In the genomic region with DNA sequence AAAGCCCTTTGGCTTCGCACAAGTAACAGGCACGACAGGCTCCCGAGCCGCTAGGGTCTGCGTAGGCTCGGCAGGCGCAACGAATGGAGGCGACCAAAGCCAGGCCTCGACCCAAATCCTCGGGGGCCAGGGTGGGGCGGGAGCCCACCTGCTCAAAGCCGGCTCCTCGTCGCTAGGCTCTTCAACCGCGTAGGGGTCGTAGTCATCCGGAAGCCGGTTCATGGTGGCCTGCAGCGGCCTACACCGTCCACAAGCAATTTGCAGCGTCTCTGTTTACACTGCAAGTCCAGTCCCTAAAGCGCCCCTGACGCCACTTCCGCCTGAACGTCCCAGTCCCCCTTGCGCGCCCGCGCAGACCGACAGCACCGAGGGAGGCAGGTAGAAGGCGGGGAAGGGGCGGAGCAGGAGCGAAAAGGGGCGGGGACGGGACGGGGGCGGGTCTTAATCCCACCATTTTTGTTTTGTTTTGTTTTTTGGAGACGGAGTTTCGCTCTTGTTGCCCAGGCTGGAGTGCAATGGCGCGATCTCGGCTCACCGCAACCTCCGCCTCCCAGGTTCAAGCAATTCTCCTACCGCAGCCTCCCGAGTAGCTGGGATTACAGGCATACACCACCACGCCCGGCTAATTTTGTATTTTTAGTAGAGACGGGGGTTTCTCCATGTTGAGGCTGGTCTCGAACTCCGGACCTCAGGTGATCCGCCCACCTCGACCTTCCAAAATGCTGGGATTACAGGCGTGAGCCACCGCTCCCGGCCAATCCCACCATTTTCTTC, we compare ENCODE assay signal across 2 cellular contexts.
TF ChIP-seq lines count a peak whose summit lies in the region.

A gene with protein sequence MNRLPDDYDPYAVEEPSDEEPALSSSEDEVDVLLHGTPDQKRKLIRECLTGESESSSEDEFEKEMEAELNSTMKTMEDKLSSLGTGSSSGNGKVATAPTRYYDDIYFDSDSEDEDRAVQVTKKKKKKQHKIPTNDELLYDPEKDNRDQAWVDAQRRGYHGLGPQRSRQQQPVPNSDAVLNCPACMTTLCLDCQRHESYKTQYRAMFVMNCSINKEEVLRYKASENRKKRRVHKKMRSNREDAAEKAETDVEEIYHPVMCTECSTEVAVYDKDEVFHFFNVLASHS (minus strand): TSS at position 295 of the 774 bp plus-strand sequence. CDS start 73 bp downstream, at position 222.

TF ChIP-seq in WTC11, 78 proteins besides CTCF, POLR2A, EP300 and RAD21 (continued from another document and continues in another):
- TF ChIP-seq, protein P1, sequence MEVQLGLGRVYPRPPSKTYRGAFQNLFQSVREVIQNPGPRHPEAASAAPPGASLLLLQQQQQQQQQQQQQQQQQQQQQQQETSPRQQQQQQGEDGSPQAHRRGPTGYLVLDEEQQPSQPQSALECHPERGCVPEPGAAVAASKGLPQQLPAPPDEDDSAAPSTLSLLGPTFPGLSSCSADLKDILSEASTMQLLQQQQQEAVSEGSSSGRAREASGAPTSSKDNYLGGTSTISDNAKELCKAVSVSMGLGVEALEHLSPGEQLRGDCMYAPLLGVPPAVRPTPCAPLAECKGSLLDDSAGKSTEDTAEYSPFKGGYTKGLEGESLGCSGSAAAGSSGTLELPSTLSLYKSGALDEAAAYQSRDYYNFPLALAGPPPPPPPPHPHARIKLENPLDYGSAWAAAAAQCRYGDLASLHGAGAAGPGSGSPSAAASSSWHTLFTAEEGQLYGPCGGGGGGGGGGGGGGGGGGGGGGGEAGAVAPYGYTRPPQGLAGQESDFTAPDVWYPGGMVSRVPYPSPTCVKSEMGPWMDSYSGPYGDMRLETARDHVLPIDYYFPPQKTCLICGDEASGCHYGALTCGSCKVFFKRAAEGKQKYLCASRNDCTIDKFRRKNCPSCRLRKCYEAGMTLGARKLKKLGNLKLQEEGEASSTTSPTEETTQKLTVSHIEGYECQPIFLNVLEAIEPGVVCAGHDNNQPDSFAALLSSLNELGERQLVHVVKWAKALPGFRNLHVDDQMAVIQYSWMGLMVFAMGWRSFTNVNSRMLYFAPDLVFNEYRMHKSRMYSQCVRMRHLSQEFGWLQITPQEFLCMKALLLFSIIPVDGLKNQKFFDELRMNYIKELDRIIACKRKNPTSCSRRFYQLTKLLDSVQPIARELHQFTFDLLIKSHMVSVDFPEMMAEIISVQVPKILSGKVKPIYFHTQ (CRISPR knock-in tag; IDR thresholded peaks at IDR 0.05): 0 out of 2 replicates have a peak, but pooled peaks have one; percentile 27
- peak; percentile 90; the same call in 1 of the 2 replicates for TF ChIP-seq CREM (CRISPR knock-in tag; IDR thresholded peaks at IDR 0.05)
- TF ChIP-seq ZBTB21 (CRISPR knock-in tag; IDR thresholded peaks at IDR 0.05; ENCODE audit: borderline replicate concordance): no peak
- TF ChIP-seq, protein P2, sequence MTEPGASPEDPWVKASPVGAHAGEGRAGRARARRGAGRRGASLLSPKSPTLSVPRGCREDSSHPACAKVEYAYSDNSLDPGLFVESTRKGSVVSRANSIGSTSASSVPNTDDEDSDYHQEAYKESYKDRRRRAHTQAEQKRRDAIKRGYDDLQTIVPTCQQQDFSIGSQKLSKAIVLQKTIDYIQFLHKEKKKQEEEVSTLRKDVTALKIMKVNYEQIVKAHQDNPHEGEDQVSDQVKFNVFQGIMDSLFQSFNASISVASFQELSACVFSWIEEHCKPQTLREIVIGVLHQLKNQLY (CRISPR knock-in tag; IDR thresholded peaks at IDR 0.05): no peak
- TF ChIP-seq, protein P3, sequence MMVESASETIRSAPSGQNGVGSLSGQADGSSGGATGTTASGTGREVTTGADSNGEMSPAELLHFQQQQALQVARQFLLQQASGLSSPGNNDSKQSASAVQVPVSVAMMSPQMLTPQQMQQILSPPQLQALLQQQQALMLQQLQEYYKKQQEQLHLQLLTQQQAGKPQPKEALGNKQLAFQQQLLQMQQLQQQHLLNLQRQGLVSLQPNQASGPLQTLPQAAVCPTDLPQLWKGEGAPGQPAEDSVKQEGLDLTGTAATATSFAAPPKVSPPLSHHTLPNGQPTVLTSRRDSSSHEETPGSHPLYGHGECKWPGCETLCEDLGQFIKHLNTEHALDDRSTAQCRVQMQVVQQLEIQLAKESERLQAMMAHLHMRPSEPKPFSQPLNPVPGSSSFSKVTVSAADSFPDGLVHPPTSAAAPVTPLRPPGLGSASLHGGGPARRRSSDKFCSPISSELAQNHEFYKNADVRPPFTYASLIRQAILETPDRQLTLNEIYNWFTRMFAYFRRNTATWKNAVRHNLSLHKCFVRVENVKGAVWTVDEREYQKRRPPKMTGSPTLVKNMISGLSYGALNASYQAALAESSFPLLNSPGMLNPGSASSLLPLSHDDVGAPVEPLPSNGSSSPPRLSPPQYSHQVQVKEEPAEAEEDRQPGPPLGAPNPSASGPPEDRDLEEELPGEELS (CRISPR knock-in tag; IDR thresholded peaks at IDR 0.05): no peak
- TF ChIP-seq, protein P4, sequence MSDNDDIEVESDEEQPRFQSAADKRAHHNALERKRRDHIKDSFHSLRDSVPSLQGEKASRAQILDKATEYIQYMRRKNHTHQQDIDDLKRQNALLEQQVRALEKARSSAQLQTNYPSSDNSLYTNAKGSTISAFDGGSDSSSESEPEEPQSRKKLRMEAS (CRISPR knock-in tag; IDR thresholded peaks at IDR 0.05): peak; percentile 58
- no peak for TF ChIP-seq ZNF232 (CRISPR knock-in tag; IDR thresholded peaks at IDR 0.05)
- TF ChIP-seq, protein P5, sequence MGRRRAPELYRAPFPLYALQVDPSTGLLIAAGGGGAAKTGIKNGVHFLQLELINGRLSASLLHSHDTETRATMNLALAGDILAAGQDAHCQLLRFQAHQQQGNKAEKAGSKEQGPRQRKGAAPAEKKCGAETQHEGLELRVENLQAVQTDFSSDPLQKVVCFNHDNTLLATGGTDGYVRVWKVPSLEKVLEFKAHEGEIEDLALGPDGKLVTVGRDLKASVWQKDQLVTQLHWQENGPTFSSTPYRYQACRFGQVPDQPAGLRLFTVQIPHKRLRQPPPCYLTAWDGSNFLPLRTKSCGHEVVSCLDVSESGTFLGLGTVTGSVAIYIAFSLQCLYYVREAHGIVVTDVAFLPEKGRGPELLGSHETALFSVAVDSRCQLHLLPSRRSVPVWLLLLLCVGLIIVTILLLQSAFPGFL (CRISPR knock-in tag; IDR thresholded peaks at IDR 0.05; ENCODE audit: borderline replicate concordance): peak; percentile 86; the same call in 1 of the 2 replicates
- TF ChIP-seq NR2C2 (CRISPR knock-in tag; IDR thresholded peaks at IDR 0.05): no peak
- no peak for TF ChIP-seq CREB1 (CRISPR knock-in tag; IDR thresholded peaks at IDR 0.05)
- no peak for TF ChIP-seq JUN (CRISPR knock-in tag; IDR thresholded peaks at IDR 0.05)
- no peak for TF ChIP-seq ZNF219 (CRISPR knock-in tag; IDR thresholded peaks at IDR 0.05; ENCODE audit: borderline replicate concordance)
- TF ChIP-seq, protein P6, sequence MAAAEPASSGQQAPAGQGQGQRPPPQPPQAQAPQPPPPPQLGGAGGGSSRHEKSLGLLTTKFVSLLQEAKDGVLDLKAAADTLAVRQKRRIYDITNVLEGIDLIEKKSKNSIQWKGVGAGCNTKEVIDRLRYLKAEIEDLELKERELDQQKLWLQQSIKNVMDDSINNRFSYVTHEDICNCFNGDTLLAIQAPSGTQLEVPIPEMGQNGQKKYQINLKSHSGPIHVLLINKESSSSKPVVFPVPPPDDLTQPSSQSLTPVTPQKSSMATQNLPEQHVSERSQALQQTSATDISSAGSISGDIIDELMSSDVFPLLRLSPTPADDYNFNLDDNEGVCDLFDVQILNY (CRISPR knock-in tag; IDR thresholded peaks at IDR 0.05): 0 out of 2 replicates have a peak, but pooled peaks have one; percentile 61
- TF ChIP-seq SP1 (CRISPR knock-in tag; conservative IDR thresholded peaks at IDR 0.05): peak; percentile 86; the same call in 1 of the 2 replicates

TF ChIP-seq in liver, 16 proteins besides CTCF, POLR2A, EP300 and RAD21 (continued from another document):
- TF ChIP-seq, protein P7, sequence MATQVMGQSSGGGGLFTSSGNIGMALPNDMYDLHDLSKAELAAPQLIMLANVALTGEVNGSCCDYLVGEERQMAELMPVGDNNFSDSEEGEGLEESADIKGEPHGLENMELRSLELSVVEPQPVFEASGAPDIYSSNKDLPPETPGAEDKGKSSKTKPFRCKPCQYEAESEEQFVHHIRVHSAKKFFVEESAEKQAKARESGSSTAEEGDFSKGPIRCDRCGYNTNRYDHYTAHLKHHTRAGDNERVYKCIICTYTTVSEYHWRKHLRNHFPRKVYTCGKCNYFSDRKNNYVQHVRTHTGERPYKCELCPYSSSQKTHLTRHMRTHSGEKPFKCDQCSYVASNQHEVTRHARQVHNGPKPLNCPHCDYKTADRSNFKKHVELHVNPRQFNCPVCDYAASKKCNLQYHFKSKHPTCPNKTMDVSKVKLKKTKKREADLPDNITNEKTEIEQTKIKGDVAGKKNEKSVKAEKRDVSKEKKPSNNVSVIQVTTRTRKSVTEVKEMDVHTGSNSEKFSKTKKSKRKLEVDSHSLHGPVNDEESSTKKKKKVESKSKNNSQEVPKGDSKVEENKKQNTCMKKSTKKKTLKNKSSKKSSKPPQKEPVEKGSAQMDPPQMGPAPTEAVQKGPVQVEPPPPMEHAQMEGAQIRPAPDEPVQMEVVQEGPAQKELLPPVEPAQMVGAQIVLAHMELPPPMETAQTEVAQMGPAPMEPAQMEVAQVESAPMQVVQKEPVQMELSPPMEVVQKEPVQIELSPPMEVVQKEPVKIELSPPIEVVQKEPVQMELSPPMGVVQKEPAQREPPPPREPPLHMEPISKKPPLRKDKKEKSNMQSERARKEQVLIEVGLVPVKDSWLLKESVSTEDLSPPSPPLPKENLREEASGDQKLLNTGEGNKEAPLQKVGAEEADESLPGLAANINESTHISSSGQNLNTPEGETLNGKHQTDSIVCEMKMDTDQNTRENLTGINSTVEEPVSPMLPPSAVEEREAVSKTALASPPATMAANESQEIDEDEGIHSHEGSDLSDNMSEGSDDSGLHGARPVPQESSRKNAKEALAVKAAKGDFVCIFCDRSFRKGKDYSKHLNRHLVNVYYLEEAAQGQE (IDR thresholded peaks at IDR 0.05): peak; percentile 90
- peak; percentile 75 to 92 for TF ChIP-seq GABPA (IDR thresholded peaks at IDR 0.05 in 1 of 2, conservative IDR thresholded peaks at IDR 0.05 in 1 of 2)
- TF ChIP-seq, protein P8, sequence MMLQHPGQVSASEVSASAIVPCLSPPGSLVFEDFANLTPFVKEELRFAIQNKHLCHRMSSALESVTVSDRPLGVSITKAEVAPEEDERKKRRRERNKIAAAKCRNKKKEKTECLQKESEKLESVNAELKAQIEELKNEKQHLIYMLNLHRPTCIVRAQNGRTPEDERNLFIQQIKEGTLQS (IDR thresholded peaks at IDR 0.05): no peak
- TF ChIP-seq, protein P4 (IDR thresholded peaks at IDR 0.05): peak; percentile 40
